Comparison of ENCODE assay signal across 18 cellular contexts in genomic region chr1:22557341-22557950, GRCh38. TPM values are rescaled to one million over a fixed set of nuclear protein-coding genes. Genes with fewer than 3 reads are reported as not detected.
DNase-seq lines count a peak whose midpoint lies in the region.
"Had no signal": no experiment of that assay in that cellular context is flagged by ENCODE, and none has a peak within 500 bp of the region (broad histone marks: within the 10 kb centered on the region; RNA-seq: fewer than 3 reads in every experiment).

No MANE protein-coding gene starts in this region.

- peak; percentile 51 for DNase-seq in COLO829 (ENCODE audit: low spot score)
- DNase-seq in NCI-H1436 (lab: John Stamatoyannopoulos, UW), result peak; percentile 30
- DNase-seq in SHP77 (lab: John Stamatoyannopoulos, UW), result peak; percentile 32 to 38
- DNase-seq in foreskin melanocyte, result peak; percentile 93
- no peak for DNase-seq in activated CD4-positive, CD25-positive, alpha-beta regulatory T cell (lab: John Stamatoyannopoulos, UW)
- no peak for DNase-seq in activated T-cell treated with anti-CD3 and anti-CD28 coated beads, Interleukin-2, amount 50 U/mL, for 48 hours
- DNase-seq in occipital lobe (lab: John Stamatoyannopoulos, UW), result no peak
- no peak for DNase-seq in activated effector memory CD4-positive, alpha-beta T cell treated with Interleukin-2 at 50 U/mL for 16 hours
- DNase-seq: activated CD4-positive, alpha-beta T cell treated with anti-CD3 and anti-CD28 coated beads for 48 hours; activated T-cell treated with anti-CD3 and anti-CD28 coated beads for 4 hours; effector memory CD8-positive, alpha-beta T cell; head of caudate nucleus; nucleus accumbens; Right ventricle myocardium superior; T1000 had no signal

RNA-seq across cellular contexts. Expression of gene EPHA8, which starts 5.8 kb away (rescaled TPM):
- total RNA-seq in occipital lobe, result 0.94 TPM
- total RNA-seq: mesenteric fat pad, Right ventricle myocardium superior, smooth muscle cell, tibial nerve had no signal

Comparison
In these comparisons a context has a peak if more than half of its experiments do, and no peak if none do; other contexts are left out.
1. DNase-seq: peak in COLO829 (single experiment), NCI-H1436 (single experiment), SHP77 (2 of 2) and foreskin melanocyte (single experiment); none in activated CD4-positive, CD25-positive, alpha-beta regulatory T cell (0 of 4), activated T-cell treated with anti-CD3 and anti-CD28 coated beads, Interleukin-2, amount 50 U/mL, for 48 hours (0 of 2), occipital lobe (single experiment) and activated effector memory CD4-positive, alpha-beta T cell treated with Interleukin-2 at 50 U/mL for 16 hours (single experiment).